In genomic region chr20:33442136-33443005, GRCh38 we compare ENCODE assay signal across 8 cellular contexts. TPM values are rescaled to one million over a fixed set of nuclear protein-coding genes. Genes with fewer than 3 reads are reported as not detected.
A peak's percentile ranks its signal among the peaks of the same experiment; 100 is the strongest.
DNase-seq lines count a peak whose midpoint lies in the region; ATAC-seq and TF ChIP-seq lines count a peak whose summit lies in the region.

No MANE protein-coding gene starts in this region.

- H3K9me3 ChIP-seq in heart left ventricle (no peaks in the 10 kb centered on the region), mucosa of descending colon (no peaks in the 10 kb centered on the region)

- intact Hi-C loops in heart left ventricle (cut with DNase I) (loop anchor here in 6 of 10 donors (1.0 to 5.0 kb wide), 4 partner anchors 20 to 40 kb away; partner anchors contain the start of gene CDK5RAP1 (in 2 of the 6)), left cardiac atrium (cut with DNase I) (no loop called here), mucosa of descending colon (cut with DNase I, micrococcal nuclease) (no loop called here)

- ATAC-seq in heart left ventricle (peak in 2 of 4 donors; percentile 1 to 2), left cardiac atrium (no peak), mucosa of descending colon (no peak), HG03571 (IDR thresholded peaks at IDR 0.05; ENCODE audit: unreplicated experiment) (no peak)

- H3K4me3 Mint-ChIP-seq in brain: peak overlapping the region; percentile 89 to 93 (median 90)

- H3K27me3 ChIP-seq in heart left ventricle: no peaks in the 10 kb centered on the region

- peaks cover 46% of the 10 kb centered on the region for H3K4me1 Mint-ChIP-seq in brain

- H3K36me3 Mint-ChIP-seq in brain: peaks cover 6% of the 10 kb centered on the region

- H3K27me3 Mint-ChIP-seq in brain: peaks cover 10% of the 10 kb centered on the region

- H3K36me3 ChIP-seq in heart left ventricle (peaks cover 0 to 14% (median 0%) of the 10 kb centered on the region in 9 donors), mucosa of descending colon (ENCODE audit: low read depth) (no peaks in the 10 kb centered on the region)

- no peak for TF ChIP-seq CTCF in heart left ventricle (IDR thresholded peaks at IDR 0.05)
- TF ChIP-seq CTCF in brain (conservative IDR thresholded peaks at IDR 0.05): no peak
- TF ChIP-seq CTCF in mucosa of descending colon (IDR thresholded peaks at IDR 0.05): no peak

- WGBS in heart left ventricle, 4 donors: 39 to 60% (median 47%) methylated on average over 8 to 9 of the region's 9 CpGs

- DNase-seq in heart left ventricle (peak in 1 of 5 donors; percentile 45), left cardiac atrium (no peak), mucosa of descending colon (peak in 1 of 3 donors; percentile 51), NCI-H1930 (lab: John Stamatoyannopoulos, UW) (no peak), dermis blood vessel endothelial cell (no peak), AG20443 (ENCODE audit: low spot score) (no peak)

- TF ChIP-seq POLR2A in heart left ventricle (IDR thresholded peaks at IDR 0.05): no peak

- H3K4me3 ChIP-seq in heart left ventricle (peak overlapping the region; percentile 56 to 93 (median 70)), mucosa of descending colon (peak overlapping the region; percentile 46)

- peak overlapping the region; percentile 60 to 92 (median 82) for H3K27ac Mint-ChIP-seq in brain

- peaks cover 2 to 60% (median 27%) of the 10 kb centered on the region in 12 donors for H3K4me1 ChIP-seq in heart left ventricle
- H3K4me1 ChIP-seq in mucosa of descending colon (ENCODE audit: low read depth): peaks cover 5% of the 10 kb centered on the region

- peaks cover 0 to 3% (median 0%) of the 10 kb centered on the region in 5 experiments for H3K9me3 Mint-ChIP-seq in brain

- H3K27ac ChIP-seq in heart left ventricle: peak overlapping the region; percentile 67 to 92 (median 86)

RNA-seq across cellular contexts. Expression of gene SNTA1, which starts 1.2 kb away (rescaled TPM):
- total RNA-seq in heart left ventricle (100 to 1,000 TPM; 122 to 318 (median 166) TPM), left cardiac atrium (100 to 1,000 TPM; 134 to 148 TPM), mucosa of descending colon (10 to 100 TPM in 1 of 3 donors, 1 to 10 TPM in 2; 2.3 to 17.2 (median 5.0) TPM), dermis blood vessel endothelial cell (7.2 and 8.8 TPM in 2 replicates)
- polyA plus RNA-seq in heart left ventricle (100 to 1,000 TPM in 1 of 2 donors, 10 to 100 TPM in 1; 91.0 to 201 TPM), brain (ENCODE audit: insufficient read depth, low read depth, low replicate concordance) (89.1 TPM)

RNA-seq across cellular contexts. Expression of gene CDK5RAP1, which starts 41.1 kb away (rescaled TPM):
- 10 to 100 TPM; 17.6 to 24.3 (median 20.1) TPM for total RNA-seq in heart left ventricle
- 10 to 100 TPM; 30.6 to 34.9 TPM for polyA plus RNA-seq in heart left ventricle
- total RNA-seq in left cardiac atrium: 10 to 100 TPM; 19.4 to 25.0 TPM
- polyA plus RNA-seq in brain (ENCODE audit: insufficient read depth, low read depth, low replicate concordance): 32.5 TPM
- 10 to 100 TPM; 20.4 to 24.5 (median 23.7) TPM for total RNA-seq in mucosa of descending colon
- total RNA-seq in dermis blood vessel endothelial cell: 21.1 and 25.9 TPM in 2 replicates

RNA-seq across cellular contexts. Expression of gene CBFA2T2, which starts 47.5 kb away (rescaled TPM):
- total RNA-seq in heart left ventricle: 10 to 100 TPM in 5 of 9 donors, 1 to 10 TPM in 4; 7.4 to 15.0 (median 11.3) TPM
- polyA plus RNA-seq in heart left ventricle: 1 to 10 TPM; 4.6 to 6.5 TPM
- 10 to 100 TPM in 1 of 2 donors, 1 to 10 TPM in 1; 8.3 to 10.7 TPM for total RNA-seq in left cardiac atrium
- 77.3 TPM for polyA plus RNA-seq in brain (ENCODE audit: insufficient read depth, low read depth, low replicate concordance)
- 10 to 100 TPM; 28.5 to 37.4 (median 30.3) TPM for total RNA-seq in mucosa of descending colon
- 4.2 and 5.3 TPM in 2 replicates for total RNA-seq in dermis blood vessel endothelial cell

Comparison
In these comparisons a context has a peak if more than half of its experiments do, and no peak if none do; other contexts are left out.
1. intact Hi-C loops: an anchor here in heart left ventricle (1.0 to 5.0 kb wide); none called in left cardiac atrium and mucosa of descending colon.
2. RNA of gene SNTA1, which starts 1.2 kb away (total RNA-seq): 122 to 318 TPM in heart left ventricle and 134 to 148 TPM in left cardiac atrium; 7.2 to 8.8 TPM in dermis blood vessel endothelial cell and 2.3 to 17.2 TPM in mucosa of descending colon; every median in the first group is over 4 times any median in the second.